ENCODE assay signal across 1 cellular context in genomic region chr5:42595597-42595996, GRCh38.
A peak's percentile ranks its signal among the peaks of the same experiment; 100 is the strongest.
TF ChIP-seq lines count a peak whose summit lies in the region.

No MANE protein-coding gene starts in this region.

TF ChIP-seq in HEK293, 187 proteins besides CTCF, POLR2A, EP300 and RAD21 (continued from another document and continues in another):
- no peak for TF ChIP-seq ZNF114 (tag by site-specific recombination; IDR thresholded peaks at IDR 0.05)
- no peak for TF ChIP-seq PRDM2 (tag by site-specific recombination; IDR thresholded peaks at IDR 0.05; ENCODE audit: borderline replicate concordance)
- TF ChIP-seq TRIM28 (IDR thresholded peaks at IDR 0.05; ENCODE audit: borderline replicate concordance, low read length), result 0 out of 2 replicates have a peak, but pooled peaks have one; percentile 20
- TF ChIP-seq ZNF596 (tag by site-specific recombination; IDR thresholded peaks at IDR 0.05), result no peak
- peak; percentile 26; the same call in 1 of the 2 replicates for TF ChIP-seq PRDM10 (tag by site-specific recombination; IDR thresholded peaks at IDR 0.05)
- TF ChIP-seq ZSCAN16 (tag by site-specific recombination; IDR thresholded peaks at IDR 0.05), result no peak
- TF ChIP-seq KLF10 (tag by site-specific recombination; IDR thresholded peaks at IDR 0.05), result no peak
- TF ChIP-seq ZFP69B (tag by site-specific recombination; IDR thresholded peaks at IDR 0.05), result no peak
- no peak for TF ChIP-seq ZNF561 (tag by site-specific recombination; IDR thresholded peaks at IDR 0.05; ENCODE audit: borderline replicate concordance)
- TF ChIP-seq ZNF248 (tag by site-specific recombination; IDR thresholded peaks at IDR 0.05), result no peak
- no peak for TF ChIP-seq ELK4 (IDR thresholded peaks at IDR 0.05; ENCODE audit: borderline replicate concordance, low read depth, low read length)
- TF ChIP-seq GFI1B (tag by site-specific recombination; IDR thresholded peaks at IDR 0.05), result no peak
- no peak for TF ChIP-seq ZNF623 (tag by site-specific recombination; IDR thresholded peaks at IDR 0.05)
- no peak for TF ChIP-seq PBX3 (CRISPR knock-in tag; IDR thresholded peaks at IDR 0.05)
- no peak for TF ChIP-seq BCL11B (tag by site-specific recombination; IDR thresholded peaks at IDR 0.05; ENCODE audit: low read depth)
- peak; percentile 76 for TF ChIP-seq ZFHX2 (tag by site-specific recombination; conservative IDR thresholded peaks at IDR 0.05)
- no peak for TF ChIP-seq ZNF391 (tag by site-specific recombination; IDR thresholded peaks at IDR 0.05; ENCODE audit: borderline replicate concordance, low read depth)
- TF ChIP-seq ZNF670 (tag by site-specific recombination; IDR thresholded peaks at IDR 0.05; ENCODE audit: low read depth), result no peak
- no peak for TF ChIP-seq ZBTB7A (tag by site-specific recombination; IDR thresholded peaks at IDR 0.05; ENCODE audit: low read depth)
- no peak for TF ChIP-seq ZNF169 (tag by site-specific recombination; IDR thresholded peaks at IDR 0.05)
- TF ChIP-seq ZNF174 (tag by site-specific recombination; IDR thresholded peaks at IDR 0.05), result no peak
- TF ChIP-seq ATF2 (tag by site-specific recombination; IDR thresholded peaks at IDR 0.05; ENCODE audit: low read depth), result no peak
- TF ChIP-seq SP3 (tag by site-specific recombination; IDR thresholded peaks at IDR 0.05), result peak; percentile 45; the same call in 1 of the 2 replicates
- no peak for TF ChIP-seq INSM2 (tag by site-specific recombination; IDR thresholded peaks at IDR 0.05)
- peak; percentile 44; the same call in 1 of the 2 replicates for TF ChIP-seq GLIS1 (tag by site-specific recombination; IDR thresholded peaks at IDR 0.05)
- TF ChIP-seq EGR2 (tag by site-specific recombination; IDR thresholded peaks at IDR 0.05; ENCODE audit: low read depth), result peak; percentile 92
- TF ChIP-seq ZNF488 (tag by site-specific recombination; IDR thresholded peaks at IDR 0.05), result no peak
- no peak for TF ChIP-seq MEIS1 (CRISPR knock-in tag; IDR thresholded peaks at IDR 0.05; ENCODE audit: borderline replicate concordance)
- no peak for TF ChIP-seq SETDB1 (IDR thresholded peaks at IDR 0.05; ENCODE audit: insufficient read length, low read length)
- no peak for TF ChIP-seq ZNF366 (tag by site-specific recombination; conservative IDR thresholded peaks at IDR 0.05)
- no peak for TF ChIP-seq ZSCAN5A (tag by site-specific recombination; IDR thresholded peaks at IDR 0.05)
- no peak for TF ChIP-seq SCRT2 (tag by site-specific recombination; IDR thresholded peaks at IDR 0.05)
- no peak for TF ChIP-seq ZNF513 (tag by site-specific recombination; IDR thresholded peaks at IDR 0.05)
- no peak for TF ChIP-seq ZNF133 (tag by site-specific recombination; IDR thresholded peaks at IDR 0.05)
- TF ChIP-seq ZIC2 (tag by site-specific recombination; IDR thresholded peaks at IDR 0.05), result no peak
- no peak for TF ChIP-seq ZNF677 (tag by site-specific recombination; IDR thresholded peaks at IDR 0.05)
- no peak for TF ChIP-seq ZXDB (tag by site-specific recombination; IDR thresholded peaks at IDR 0.05)
